In the genomic region with DNA sequence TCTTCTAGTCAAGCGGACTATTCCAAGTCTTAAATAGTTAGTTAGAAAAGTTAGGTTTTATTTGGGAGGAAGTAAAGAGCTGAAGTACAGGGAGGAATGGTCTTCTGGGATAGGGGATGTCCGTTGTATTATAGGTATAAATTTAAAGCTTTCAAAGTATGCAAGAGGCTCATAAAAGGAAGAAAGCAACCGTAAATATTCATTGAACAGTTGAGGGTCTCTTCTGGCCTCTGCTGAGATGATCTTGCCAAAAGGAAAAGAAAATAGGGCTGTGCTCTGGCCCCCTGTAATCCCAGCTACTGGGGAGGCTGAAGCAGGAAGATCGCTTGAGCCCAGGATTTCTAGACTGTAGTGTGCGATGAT, we compare ENCODE assay signal across 8 cellular contexts. TPM values are rescaled to one million over a fixed set of nuclear protein-coding genes. Genes with fewer than 3 reads are reported as not detected.
DNase-seq lines count a peak whose midpoint lies in the region; ATAC-seq and TF ChIP-seq lines count a peak whose summit lies in the region.
"Had no signal": no experiment of that assay in that cellular context is flagged by ENCODE, and none has a peak within 500 bp of the region (broad histone marks: within the 10 kb centered on the region; RNA-seq: fewer than 3 reads in every experiment).

No MANE protein-coding gene starts in this region.

- peaks cover 28% of the 10 kb centered on the region for H3K4me1 Mint-ChIP-seq in stimulated activated effector memory CD8-positive, alpha-beta T cell treated with anti-CD3 and anti-CD28 coated beads, Interleukin-12 subunit alpha, Interleukin-12 subunit beta, amount 100 ng/mL, for 72 hours

- H3K4me3 ChIP-seq in WI38 (ENCODE audit: low read depth, low read length) (peak overlapping the region; percentile 78), right atrium auricular region (peak overlapping the region; percentile 65 to 70)

- H3K9me3 Mint-ChIP-seq in stimulated activated effector memory CD8-positive, alpha-beta T cell treated with anti-CD3 and anti-CD28 coated beads, Interleukin-12 subunit alpha, Interleukin-12 subunit beta, amount 100 ng/mL, for 72 hours, result no peaks in the 10 kb centered on the region

- H3K36me3 ChIP-seq in right atrium auricular region, result no peaks in the 10 kb centered on the region

- peaks cover 11% of the 10 kb centered on the region for H3K36me3 Mint-ChIP-seq in stimulated activated effector memory CD8-positive, alpha-beta T cell treated with anti-CD3 and anti-CD28 coated beads, Interleukin-12 subunit alpha, Interleukin-12 subunit beta, amount 100 ng/mL, for 72 hours

- H3K4me1 ChIP-seq in right atrium auricular region, result peaks cover 0 to 13% of the 10 kb centered on the region in 2 donors

- ATAC-seq in HG03342 (IDR thresholded peaks at IDR 0.05; ENCODE audit: unreplicated experiment), result peak; percentile 3
- no peak for ATAC-seq in stimulated activated effector memory CD8-positive, alpha-beta T cell treated with anti-CD3 and anti-CD28 coated beads, Interleukin-12 subunit alpha, Interleukin-12 subunit beta, amount 100 ng/mL, for 72 hours
- ATAC-seq in GM18519 (IDR thresholded peaks at IDR 0.05; ENCODE audit: low FRiP score, unreplicated experiment), result no peak

- peak overlapping the region; percentile 96 for H3K27ac Mint-ChIP-seq in stimulated activated effector memory CD8-positive, alpha-beta T cell treated with anti-CD3 and anti-CD28 coated beads, Interleukin-12 subunit alpha, Interleukin-12 subunit beta, amount 100 ng/mL, for 72 hours

- no peak for DNase-seq in right atrium auricular region (ENCODE audit: low spot score)
- no peak for DNase-seq in stimulated activated effector memory CD8-positive, alpha-beta T cell treated with anti-CD3 and anti-CD28 coated beads, Interleukin-12 subunit alpha, Interleukin-12 subunit beta, amount 100 ng/mL, for 72 hours (ENCODE audit: low spot score in 2 of 2)
- DNase-seq in NOMO-1 treated with DMSO at 0.1 percent for 48 hours (lab: John Stamatoyannopoulos, UW; ENCODE audit: unreplicated experiment), result no peak
- no peak for DNase-seq in mesenteric fat pad (ENCODE audit: low spot score)

- H3K27me3 ChIP-seq in right atrium auricular region, result no peaks in the 10 kb centered on the region

- peak overlapping the region; percentile 86 for H3K4me3 Mint-ChIP-seq in stimulated activated effector memory CD8-positive, alpha-beta T cell treated with anti-CD3 and anti-CD28 coated beads, Interleukin-12 subunit alpha, Interleukin-12 subunit beta, amount 100 ng/mL, for 72 hours

- peak overlapping the region; percentile 86 to 91 for H3K27ac ChIP-seq in right atrium auricular region

- TF ChIP-seq CTCF in WI38 (IDR thresholded peaks at IDR 0.05; ENCODE audit: low read depth, low read length) (no peak), right atrium auricular region (IDR thresholded peaks at IDR 0.05) (no peak)

- no peaks in the 10 kb centered on the region for H3K9me3 ChIP-seq in right atrium auricular region

RNA-seq across cellular contexts. Expression of a gene that starts 0.4 kb away (rescaled TPM):
- total RNA-seq in right atrium auricular region (1 to 10 TPM; 2.1 to 3.0 TPM), mesenteric fat pad (6.0 TPM)

RNA-seq across cellular contexts. Expression of a gene that starts 4.9 kb away (rescaled TPM):
- total RNA-seq in right atrium auricular region (not detected), mesenteric fat pad (not detected)
- total RNA-seq: lower leg skin had no signal

RNA-seq across cellular contexts. Expression of a gene that starts 18.8 kb away (rescaled TPM):
- total RNA-seq in right atrium auricular region (1 to 10 TPM; 1.7 to 2.7 TPM), mesenteric fat pad (3.0 TPM)

RNA-seq across cellular contexts. Expression of a gene that starts 38.4 kb away (rescaled TPM):
- 1 to 10 TPM in 1 of 2 donors, under 1 TPM in 1; 0.96 to 1.7 TPM for total RNA-seq in right atrium auricular region
- not detected for total RNA-seq in mesenteric fat pad
